ENCODE assay signal across 8 cellular contexts in genomic region chr9:121861501-121862180, GRCh38.
DNase-seq lines count a peak whose midpoint lies in the region; ATAC-seq and TF ChIP-seq lines count a peak whose summit lies in the region.

No MANE protein-coding gene starts in this region.

- no peaks in the 10 kb centered on the region for H3K36me3 Mint-ChIP-seq in nephron (ENCODE audit: low read depth)

- no peak for ATAC-seq in DND-41 (ENCODE audit: insufficient read depth, low read depth)
- no peak for ATAC-seq in GM21526 (IDR thresholded peaks at IDR 0.05; ENCODE audit: low FRiP score, unreplicated experiment)

- DNase-seq in DND-41 (no peak), NAMALWA (ENCODE audit: low spot score) (peak; percentile 36), ecto neural progenitor cell (ENCODE audit: low spot score) (peak; percentile 67), amniotic stem cell (lab: John Stamatoyannopoulos, UW) (no peak), prostate gland (ENCODE audit: low spot score) (no peak)
- DNase-seq in activated naive CD4-positive, alpha-beta T cell treated with Interleukin-2 at 50 U/mL for 16 hours = no peak

- no peaks in the 10 kb centered on the region for H3K9me3 Mint-ChIP-seq in nephron

- no peaks in the 10 kb centered on the region for H3K9me3 ChIP-seq in DND-41 (ENCODE audit: insufficient read depth, low read length, severe bottlenecking)
- H3K9me3 ChIP-seq in prostate gland = no peaks in the 10 kb centered on the region

- intact Hi-C loops in prostate gland (cut with DNase I) = no loop called here

- WGBS in prostate gland = 81% methylated on average over 4 of the region's 4 CpGs

- no peaks in the 10 kb centered on the region for H4K20me1 ChIP-seq in DND-41 (ENCODE audit: insufficient read depth, low read length)

- H3K27me3 ChIP-seq in DND-41 (ENCODE audit: insufficient read depth, low read length, poor library complexity) (no peaks in the 10 kb centered on the region), prostate gland (replicated peaks; ENCODE audit: insufficient read depth) (no peaks in the 10 kb centered on the region)

- H3K4me1 Mint-ChIP-seq in nephron = peaks cover 36% of the 10 kb centered on the region

- peaks cover 6% of the 10 kb centered on the region for H3K27me3 Mint-ChIP-seq in nephron (ENCODE audit: low read depth)

- no peaks in the 10 kb centered on the region for H3K79me2 ChIP-seq in DND-41 (ENCODE audit: insufficient read depth, low read length)

- H3K4me2 ChIP-seq in DND-41 (ENCODE audit: insufficient read depth, low read length) = no peak overlapping the region

- no peak overlapping the region for H2AFZ ChIP-seq in DND-41 (ENCODE audit: low read depth, low read length)

- TF ChIP-seq POLR2A in prostate gland (IDR thresholded peaks at IDR 0.05) = no peak

- H3K4me3 Mint-ChIP-seq in nephron = no peak overlapping the region

- H3K36me3 ChIP-seq in DND-41 (ENCODE audit: insufficient read depth, low read length) (no peaks in the 10 kb centered on the region), prostate gland (no peaks in the 10 kb centered on the region)

- H3K4me3 ChIP-seq in DND-41 (ENCODE audit: low read depth in 1 of 2, low read length in 2 of 2) = no peak overlapping the region
- H3K4me3 ChIP-seq in prostate gland = no peak overlapping the region

- H3K27ac Mint-ChIP-seq in nephron = no peak overlapping the region

- no peak overlapping the region for H3K9ac ChIP-seq in DND-41 (ENCODE audit: low read depth, low read length)

- H3K4me1 ChIP-seq in DND-41 (ENCODE audit: insufficient read depth, low read length) (no peaks in the 10 kb centered on the region), prostate gland (replicated peaks) (no peaks in the 10 kb centered on the region)

- H3K27ac ChIP-seq in DND-41 (ENCODE audit: low read length) (no peak overlapping the region), prostate gland (no peak overlapping the region)

- TF ChIP-seq CTCF in DND-41 (IDR thresholded peaks at IDR 0.05; ENCODE audit: borderline replicate concordance, extremely low read depth, low read length, poor library complexity, severe bottlenecking) (peak; percentile 29), nephron (IDR thresholded peaks at IDR 0.05; ENCODE audit: unreplicated experiment in 3 of 3) (peak; percentile 25 to 53 (median 39)), prostate gland (IDR thresholded peaks at IDR 0.05) (peak in 2 of 4 experiments; percentile 34 to 37)

Comparison
In these comparisons a context has a peak if more than half of its experiments do, and no peak if none do; other contexts are left out.
1. DNase-seq: peak in NAMALWA (single experiment) and ecto neural progenitor cell (single experiment); none in DND-41 (single experiment), amniotic stem cell (single experiment), prostate gland (single experiment) and activated naive CD4-positive, alpha-beta T cell treated with Interleukin-2 at 50 U/mL for 16 hours (single experiment).